1 cellular context compared by ENCODE assay signal in the genomic region with DNA sequence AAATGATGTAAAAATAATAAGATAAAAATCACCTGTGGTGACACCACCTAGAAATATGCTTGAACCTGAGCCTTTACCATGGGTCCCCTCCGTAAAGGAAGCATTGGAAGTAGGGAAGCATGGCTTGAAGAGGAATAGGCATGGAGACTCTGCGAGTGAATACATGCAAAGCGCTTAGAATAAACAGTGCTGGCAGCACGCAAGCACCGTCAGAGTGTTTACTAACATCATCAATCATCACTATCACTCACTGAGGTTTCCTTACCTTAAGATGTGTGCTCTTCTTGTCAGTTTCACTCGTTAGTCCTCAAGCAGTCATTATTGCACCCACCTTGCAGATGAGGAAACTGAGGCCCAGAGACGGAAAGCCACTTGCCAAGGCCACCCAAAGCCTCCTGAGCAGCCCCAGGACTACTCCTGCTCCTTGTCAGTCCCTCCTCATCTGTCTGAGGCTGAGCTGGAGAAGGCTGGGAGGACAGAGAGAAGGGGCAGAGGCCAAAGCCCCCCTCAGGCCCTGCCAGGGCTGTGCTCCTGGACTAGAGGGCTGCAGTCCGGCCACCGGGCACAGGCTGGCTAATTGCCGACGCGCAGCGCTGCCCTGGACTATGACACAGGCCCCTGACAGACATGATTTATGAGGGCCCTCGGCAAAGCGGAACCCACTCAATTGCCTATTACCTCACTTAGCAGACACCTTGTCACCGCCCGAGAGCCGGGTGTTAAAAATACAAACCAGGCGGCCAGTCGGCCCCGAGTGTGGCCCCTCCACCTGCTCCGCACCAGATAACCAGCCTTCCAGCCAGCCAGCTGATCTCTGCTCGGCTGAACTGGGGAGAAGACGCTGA.
TF ChIP-seq lines count a peak whose summit lies in the region.

No MANE protein-coding gene starts in this region.

TF ChIP-seq in HepG2, 621 proteins besides CTCF, POLR2A, EP300 and RAD21:
- TF ChIP-seq MEIS2 (CRISPR knock-in tag; IDR thresholded peaks at IDR 0.05) (peak; percentile 52; the same call in 1 of the 2 replicates), ZNF260 (CRISPR knock-in tag; IDR thresholded peaks at IDR 0.05; ENCODE audit: borderline replicate concordance, low read depth) (no peak), ZNF629 (CRISPR knock-in tag; conservative IDR thresholded peaks at IDR 0.05) (peak; percentile 92), HOXA9 (CRISPR knock-in tag; IDR thresholded peaks at IDR 0.05; ENCODE audit: borderline replicate concordance) (peak; percentile 95; the same call in 1 of the 2 replicates), ZNF605 (CRISPR knock-in tag; IDR thresholded peaks at IDR 0.05) (peak; percentile 20; the same call in 1 of the 2 replicates)
- TF ChIP-seq, protein P1, sequence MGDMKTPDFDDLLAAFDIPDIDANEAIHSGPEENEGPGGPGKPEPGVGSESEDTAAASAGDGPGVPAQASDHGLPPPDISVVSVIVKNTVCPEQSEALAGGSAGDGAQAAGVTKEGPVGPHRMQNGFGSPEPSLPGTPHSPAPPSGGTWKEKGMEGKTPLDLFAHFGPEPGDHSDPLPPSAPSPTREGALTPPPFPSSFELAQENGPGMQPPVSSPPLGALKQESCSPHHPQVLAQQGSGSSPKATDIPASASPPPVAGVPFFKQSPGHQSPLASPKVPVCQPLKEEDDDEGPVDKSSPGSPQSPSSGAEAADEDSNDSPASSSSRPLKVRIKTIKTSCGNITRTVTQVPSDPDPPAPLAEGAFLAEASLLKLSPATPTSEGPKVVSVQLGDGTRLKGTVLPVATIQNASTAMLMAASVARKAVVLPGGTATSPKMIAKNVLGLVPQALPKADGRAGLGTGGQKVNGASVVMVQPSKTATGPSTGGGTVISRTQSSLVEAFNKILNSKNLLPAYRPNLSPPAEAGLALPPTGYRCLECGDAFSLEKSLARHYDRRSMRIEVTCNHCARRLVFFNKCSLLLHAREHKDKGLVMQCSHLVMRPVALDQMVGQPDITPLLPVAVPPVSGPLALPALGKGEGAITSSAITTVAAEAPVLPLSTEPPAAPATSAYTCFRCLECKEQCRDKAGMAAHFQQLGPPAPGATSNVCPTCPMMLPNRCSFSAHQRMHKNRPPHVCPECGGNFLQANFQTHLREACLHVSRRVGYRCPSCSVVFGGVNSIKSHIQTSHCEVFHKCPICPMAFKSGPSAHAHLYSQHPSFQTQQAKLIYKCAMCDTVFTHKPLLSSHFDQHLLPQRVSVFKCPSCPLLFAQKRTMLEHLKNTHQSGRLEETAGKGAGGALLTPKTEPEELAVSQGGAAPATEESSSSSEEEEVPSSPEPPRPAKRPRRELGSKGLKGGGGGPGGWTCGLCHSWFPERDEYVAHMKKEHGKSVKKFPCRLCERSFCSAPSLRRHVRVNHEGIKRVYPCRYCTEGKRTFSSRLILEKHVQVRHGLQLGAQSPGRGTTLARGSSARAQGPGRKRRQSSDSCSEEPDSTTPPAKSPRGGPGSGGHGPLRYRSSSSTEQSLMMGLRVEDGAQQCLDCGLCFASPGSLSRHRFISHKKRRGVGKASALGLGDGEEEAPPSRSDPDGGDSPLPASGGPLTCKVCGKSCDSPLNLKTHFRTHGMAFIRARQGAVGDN (CRISPR knock-in tag; IDR thresholded peaks at IDR 0.05) = peak; percentile 33; the same call in 1 of the 2 replicates
